In genomic region chr19:46489445-46490272, GRCh38 we compare ENCODE assay signal across 8 cellular contexts. TPM values are rescaled to one million over a fixed set of nuclear protein-coding genes. Genes with fewer than 3 reads are reported as not detected.
A peak's percentile ranks its signal among the peaks of the same experiment; 100 is the strongest.
DNase-seq lines count a peak whose midpoint lies in the region; ATAC-seq and TF ChIP-seq lines count a peak whose summit lies in the region.

No MANE protein-coding gene starts in this region.

- H3K9me3 ChIP-seq in suprapubic skin: no peaks in the 10 kb centered on the region

- no peak for TF ChIP-seq EP300 in suprapubic skin (IDR thresholded peaks at IDR 0.05)

- H3K36me3 ChIP-seq in suprapubic skin: no peaks in the 10 kb centered on the region

- no peak for TF ChIP-seq POLR2A in suprapubic skin (IDR thresholded peaks at IDR 0.05)

- H3K27ac ChIP-seq in suprapubic skin: peak overlapping the region; percentile 27

- peak; percentile 17 for DNase-seq in DMS79 treated with DMSO at 0.1 percent for 48 hours (lab: John Stamatoyannopoulos, UW)
- no peak for DNase-seq in DMS79 (lab: John Stamatoyannopoulos, UW)
- DNase-seq in dermis blood vessel endothelial cell: peak; percentile 46
- DNase-seq in left lobe of liver (ENCODE audit: low spot score): no peak
- DNase-seq in suprapubic skin (ENCODE audit: low spot score in 2 of 2): peak; percentile 72 to 83
- DNase-seq in NCI-H2171 (lab: John Stamatoyannopoulos, UW): no peak
- no peak for DNase-seq in DMS 273 (lab: John Stamatoyannopoulos, UW; ENCODE audit: unreplicated experiment)
- DNase-seq in COLO829 (ENCODE audit: low spot score): no peak

- H3K4me3 ChIP-seq in suprapubic skin: no peak overlapping the region

- WGBS in suprapubic skin: 15% methylated on average over 40 of the region's 52 CpGs

- peaks cover 74% of the 10 kb centered on the region for H3K4me1 ChIP-seq in suprapubic skin

- TF ChIP-seq CTCF in suprapubic skin (IDR thresholded peaks at IDR 0.05): peak in 1 of 2 donors; percentile 43

- peak; percentile 54 for ATAC-seq in left lobe of liver

- peaks cover 46% of the 10 kb centered on the region for H3K27me3 ChIP-seq in suprapubic skin

RNA-seq across cellular contexts. Expression of gene PNMA8B, which starts 6.0 kb away (rescaled TPM):
- total RNA-seq in dermis blood vessel endothelial cell (under 0.01 and 0.17 TPM in 2 replicates), left lobe of liver (0.35 TPM), suprapubic skin (1 to 10 TPM; 1.8 to 3.2 (median 2.8) TPM)

RNA-seq across cellular contexts. Expression of gene PNMA8A, which starts 18.3 kb away (rescaled TPM):
- total RNA-seq in dermis blood vessel endothelial cell (under 0.01 and 0.98 TPM in 2 replicates), left lobe of liver (0.48 TPM), suprapubic skin (1 to 10 TPM in 3 of 4 donors, under 1 TPM in 1; 0.72 to 3.9 (median 1.4) TPM)

Comparison
In these comparisons a context has a peak if more than half of its experiments do, and no peak if none do; other contexts are left out.
1. DNase-seq: peak in DMS79 treated with DMSO at 0.1 percent for 48 hours (single experiment), dermis blood vessel endothelial cell (single experiment) and suprapubic skin (2 of 2); none in DMS79 (single experiment), left lobe of liver (single experiment), NCI-H2171 (single experiment), DMS 273 (single experiment) and COLO829 (single experiment).